8 cellular contexts compared by ENCODE assay signal in genomic region chr6:27617046-27617687, GRCh38.
A peak's percentile ranks its signal among the peaks of the same experiment; 100 is the strongest.
DNase-seq lines count a peak whose midpoint lies in the region; ATAC-seq and TF ChIP-seq lines count a peak whose summit lies in the region.

No MANE protein-coding gene starts in this region.

- H3K9ac ChIP-seq in OCI-LY3 (ENCODE audit: low read length): peak overlapping the region; percentile 67

- H3K27me3 ChIP-seq in OCI-LY3 (ENCODE audit: low read depth, low read length) (no peaks in the 10 kb centered on the region), gastroesophageal sphincter (peaks cover 97% of the 10 kb centered on the region)

- peak overlapping the region; percentile 83 for H2AFZ ChIP-seq in OCI-LY3 (ENCODE audit: low read depth, low read length)

- H4K20me1 ChIP-seq in OCI-LY3 (ENCODE audit: insufficient read depth, low read length): no peaks in the 10 kb centered on the region

- H3K9me3 ChIP-seq in OCI-LY3 (ENCODE audit: insufficient read depth, low read length) (no peaks in the 10 kb centered on the region), gastroesophageal sphincter (no peaks in the 10 kb centered on the region)

- peak overlapping the region; percentile 8 for H3K4me3 ChIP-seq in GM12875 (ENCODE audit: low read depth, low read length)
- H3K4me3 ChIP-seq in OCI-LY3 (ENCODE audit: low read length): peak overlapping the region; percentile 96
- peak overlapping the region; percentile 83 for H3K4me3 ChIP-seq in retinal pigment epithelial cell (ENCODE audit: low read length)
- H3K4me3 ChIP-seq in gastroesophageal sphincter: peak overlapping the region in 1 of 2 donors; percentile 31

- no peak for TF ChIP-seq EP300 in gastroesophageal sphincter (IDR thresholded peaks at IDR 0.05)

- 1 to 3% methylated on average over 15 to 18 of the region's 18 CpGs for WGBS in gastroesophageal sphincter (ENCODE audit: low coverage in 1 of 2), 2 donors

- TF ChIP-seq POLR2A in gastroesophageal sphincter (IDR thresholded peaks at IDR 0.05): no peak

- H3K36me3 ChIP-seq in OCI-LY3 (replicated peaks; ENCODE audit: low read depth, low read length) (no peaks in the 10 kb centered on the region), gastroesophageal sphincter (no peaks in the 10 kb centered on the region)

- H3K27ac ChIP-seq in OCI-LY3 (ENCODE audit: low read length) (no peak overlapping the region), epithelial cell of prostate (peak overlapping the region; percentile 48), gastroesophageal sphincter (no peak overlapping the region)

- no peak for ATAC-seq in gastroesophageal sphincter
- ATAC-seq in GM21529 (IDR thresholded peaks at IDR 0.05; ENCODE audit: unreplicated experiment): no peak
- no peak for ATAC-seq in HG03442 (IDR thresholded peaks at IDR 0.05; ENCODE audit: unreplicated experiment)

- H3K4me1 ChIP-seq in OCI-LY3 (ENCODE audit: low read length) (no peaks in the 10 kb centered on the region), gastroesophageal sphincter (peaks cover 0 to 15% (median 5%) of the 10 kb centered on the region in 3 donors)

- DNase-seq in epithelial cell of prostate (ENCODE audit: low read depth, low spot score) (no peak), retinal pigment epithelial cell (ENCODE audit: low read depth) (no peak), NCI-H2029 (lab: John Stamatoyannopoulos, UW) (no peak)

- no peaks in the 10 kb centered on the region for H3K79me2 ChIP-seq in OCI-LY3 (ENCODE audit: low read length)

- peak overlapping the region; percentile 69 for H3K4me2 ChIP-seq in OCI-LY3 (ENCODE audit: low read length)

- TF ChIP-seq CTCF in GM12875 (IDR thresholded peaks at IDR 0.05; ENCODE audit: borderline replicate concordance, insufficient read depth, low read depth, low read length) (no peak), OCI-LY3 (IDR thresholded peaks at IDR 0.05; ENCODE audit: low read depth, low read length) (no peak), retinal pigment epithelial cell (conservative IDR thresholded peaks at IDR 0.05; ENCODE audit: low read depth, low read length) (no peak), gastroesophageal sphincter (IDR thresholded peaks at IDR 0.05) (no peak)
